ENCODE assay signal across 8 cellular contexts in the genomic region with DNA sequence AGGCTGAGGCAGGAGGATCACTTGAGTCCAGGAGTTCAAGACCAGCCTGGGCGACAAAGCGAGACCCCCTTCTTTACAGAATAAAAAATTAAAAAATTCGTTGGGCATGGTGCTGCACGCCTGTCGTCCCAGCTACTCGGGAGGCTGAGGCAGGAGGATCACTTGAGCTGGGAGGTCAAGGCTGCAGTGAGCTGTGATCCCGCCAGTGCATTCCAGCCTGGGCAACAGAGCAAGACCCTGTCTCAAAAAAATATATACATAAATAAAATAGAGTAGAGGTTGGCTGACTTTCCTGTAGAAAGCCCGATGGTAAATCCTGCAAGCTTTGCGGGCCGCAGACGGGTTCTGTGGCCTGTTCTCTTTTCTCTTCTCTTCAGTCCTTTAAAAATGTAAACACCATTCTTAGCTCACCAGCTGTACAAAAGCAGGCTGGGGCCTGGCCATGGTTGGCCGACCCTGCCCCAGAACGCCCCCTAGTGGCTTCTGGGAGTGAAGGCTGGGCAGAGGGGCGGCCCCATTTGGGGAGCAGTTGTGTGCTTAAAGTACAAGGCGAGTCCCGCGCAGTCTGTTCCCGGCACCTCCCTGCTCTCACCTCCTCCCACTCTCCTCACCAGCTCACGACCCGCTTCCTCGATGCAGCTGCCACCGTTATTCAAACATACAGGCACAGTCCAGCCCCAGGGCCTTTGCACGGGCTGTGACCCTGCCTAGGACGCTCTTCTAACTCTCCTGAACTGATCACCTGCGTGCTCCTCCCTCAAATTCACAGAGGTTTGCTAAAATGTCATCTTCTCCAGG.
DNase-seq lines count a peak whose midpoint lies in the region; ATAC-seq and TF ChIP-seq lines count a peak whose summit lies in the region.
"Not testable (repeated sequence)": the region's sequence is repeated elsewhere in the genome, so short reads cannot be mapped to it uniquely, and the experiment has no call there.

No MANE protein-coding gene starts in this region.

- H3K27me3 Mint-ChIP-seq in activated B cell treated with CpG ODN at 0.5 μM for 24 hours; glutamatergic neuron (ENCODE audit: unreplicated experiment); neural crest cell (ENCODE audit: low read depth): not testable (repeated sequence)

- TF ChIP-seq CTCF in activated B cell treated with CpG ODN at 0.5 μM for 24 hours (IDR thresholded peaks at IDR 0.05), result not testable (repeated sequence)
- TF ChIP-seq CTCF in astrocyte of the cerebellum (IDR thresholded peaks at IDR 0.05; ENCODE audit: low read depth, low read length, missing control alignments) (peak; percentile 52), glutamatergic neuron (IDR thresholded peaks at IDR 0.05; ENCODE audit: partially characterized antibody, unreplicated experiment) (peak; percentile 77), neural crest cell (conservative IDR thresholded peaks at IDR 0.05) (peak; percentile 69), upper lobe of left lung (IDR thresholded peaks at IDR 0.05) (peak; percentile 44 to 72 (median 57))

- not testable (repeated sequence) for H3K9me3 Mint-ChIP-seq in activated B cell treated with CpG ODN at 0.5 μM for 24 hours, neural crest cell
- peaks cover 13% of the 10 kb centered on the region for H3K9me3 Mint-ChIP-seq in glutamatergic neuron (ENCODE audit: unreplicated experiment)

- CTCF ChIA-PET in activated B cell treated with CpG ODN at 0.5 μM for 24 hours (lab: Charles Lee), result not testable (repeated sequence)

- not testable (repeated sequence) for H3K27me3 ChIP-seq in upper lobe of left lung

- H3K4me3 Mint-ChIP-seq in activated B cell treated with CpG ODN at 0.5 μM for 24 hours, result not testable (repeated sequence)
- H3K4me3 Mint-ChIP-seq in glutamatergic neuron (ENCODE audit: unreplicated experiment), result peak overlapping the region; percentile 24
- H3K4me3 Mint-ChIP-seq in neural crest cell, result peak overlapping the region; percentile 83

- peaks cover 0 to 27% (median 9%) of the 10 kb centered on the region in 4 donors for H3K4me1 ChIP-seq in upper lobe of left lung

- 59 to 65% methylated on average over 25 of the region's 25 CpGs for WGBS in upper lobe of left lung, 2 donors

- TF ChIP-seq POLR2A in upper lobe of left lung (IDR thresholded peaks at IDR 0.05), result not testable (repeated sequence)

- H3K36me3 ChIP-seq in upper lobe of left lung, result not testable (repeated sequence)

- ATAC-seq in HG02798 (IDR thresholded peaks at IDR 0.05; ENCODE audit: poor library complexity, unreplicated experiment), result peak; percentile 66
- ATAC-seq in activated B cell treated with CpG ODN at 0.5 μM for 24 hours (ENCODE audit: low read depth), result peak; percentile 84
- peak; percentile 64 to 69 for ATAC-seq in upper lobe of left lung (ENCODE audit: low FRiP score in 2 of 2)

- TF ChIP-seq EP300 in upper lobe of left lung (IDR thresholded peaks at IDR 0.05), result not testable (repeated sequence)

- intact Hi-C loops in activated B cell treated with CpG ODN at 0.5 μM for 24 hours (cut with micrococcal nuclease), result loop anchor here (5.0 to 10.0 kb wide), 3 partner anchors 238 to 590 kb away; a partner anchor contains a TSS

- H3K9me3 ChIP-seq in upper lobe of left lung, result not testable (repeated sequence)

- not testable (repeated sequence) for H3K4me3 ChIP-seq in astrocyte of the cerebellum (ENCODE audit: low read depth, low read length); upper lobe of left lung

- in situ Hi-C loops in astrocyte of the cerebellum (cut with HindIII; ENCODE audit: low sequenced_read_pairs), result not testable (repeated sequence)

- DNase-seq in GDM1 (lab: John Stamatoyannopoulos, UW) (peak; percentile 30), NCI-H748 treated with DMSO at 0.1 percent for 48 hours (lab: John Stamatoyannopoulos, UW) (peak; percentile 15), glutamatergic neuron (peak; percentile 63), neural crest cell (ENCODE audit: low read depth, low spot score) (peak; percentile 52), upper lobe of left lung (peak; percentile 68 to 72)
- DNase-seq in activated B cell treated with CpG ODN at 0.5 μM for 24 hours; astrocyte of the cerebellum (ENCODE audit: low read depth): not testable (repeated sequence)

- POLR2A ChIA-PET in activated B cell treated with CpG ODN at 0.5 μM for 24 hours (lab: Charles Lee), result interaction anchor here (0.5 kb wide), 1 partner anchor 16 kb away, joined by 3 read pairs; no protein-coding TSS in a partner anchor

- H3K27ac ChIP-seq in upper lobe of left lung, result not testable (repeated sequence)

- H3K4me1 Mint-ChIP-seq in activated B cell treated with CpG ODN at 0.5 μM for 24 hours (peaks cover 18% of the 10 kb centered on the region), neural crest cell (peaks cover 22% of the 10 kb centered on the region)
- not testable (repeated sequence) for H3K4me1 Mint-ChIP-seq in glutamatergic neuron (ENCODE audit: low read depth, unreplicated experiment)

- H3K27ac Mint-ChIP-seq in activated B cell treated with CpG ODN at 0.5 μM for 24 hours; glutamatergic neuron (ENCODE audit: unreplicated experiment); neural crest cell (ENCODE audit: unreplicated experiment): not testable (repeated sequence)

- not testable (repeated sequence) for H3K36me3 Mint-ChIP-seq in activated B cell treated with CpG ODN at 0.5 μM for 24 hours (ENCODE audit: low read depth); glutamatergic neuron (ENCODE audit: unreplicated experiment); neural crest cell (ENCODE audit: low read depth)
